Comparison of ENCODE assay signal across 28 cellular contexts in the genomic region with DNA sequence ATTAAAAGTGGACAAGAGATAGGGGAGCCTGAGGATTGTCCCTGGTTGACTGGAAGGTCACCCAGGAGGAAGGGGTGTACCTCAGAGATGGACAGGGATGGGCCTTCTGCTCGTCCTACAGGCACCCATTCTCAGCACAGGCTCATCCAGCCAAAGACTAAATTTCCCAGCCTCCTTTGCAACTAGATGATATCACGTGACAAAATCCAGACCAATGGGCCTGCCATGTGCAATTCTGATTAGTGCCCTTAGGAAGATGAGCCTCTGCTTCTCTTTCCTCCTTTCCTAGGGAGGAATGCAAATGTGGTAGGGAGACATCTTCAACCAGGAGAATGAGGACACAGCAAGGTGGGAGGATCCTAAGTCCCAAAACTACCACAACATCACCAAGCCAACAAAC.
"Had no signal": no experiment of that assay in that cellular context is flagged by ENCODE, and none has a peak within 500 bp of the region (broad histone marks: within the 10 kb centered on the region; RNA-seq: fewer than 3 reads in every experiment).

No MANE protein-coding gene starts in this region.

- DNase-seq: activated B cell treated with CpG ODN at 0.5 μM for 24 hours; activated CD4-positive, alpha-beta T cell treated with anti-CD3 and anti-CD28 coated beads for 48 hours; activated CD4-positive, alpha-beta T cell treated with anti-CD3 and anti-CD28 coated beads, Interleukin-2, amount 50 U/mL, for 1 hour; activated CD4-positive, alpha-beta T cell treated with anti-CD3 and anti-CD28 coated beads, Interleukin-2, amount 50 U/mL, for 48 hours; activated CD8-positive, alpha-beta memory T cell treated with anti-CD3 and anti-CD28 coated beads for 24 hours; activated CD8-positive, alpha-beta T cell treated with anti-CD3 and anti-CD28 coated beads for 36 hours; activated effector memory CD4-positive, alpha-beta T cell treated with Interleukin-2 at 50 U/mL for 16 hours; activated gamma-delta T cell treated with Interleukin-2 at 50 U/mL for 16 hours; activated naive CD4-positive, alpha-beta T cell treated with anti-CD3 and anti-CD28 coated beads, Interleukin-2, amount 50 U/mL, for 16 hours; activated naive CD4-positive, alpha-beta T cell treated with Interleukin-2 at 50 U/mL for 16 hours; activated T-cell treated with anti-CD3 and anti-CD28 coated beads, Interleukin-2, amount 50 U/mL, for 4 hours; amniotic stem cell; anterior cingulate cortex; brain microvascular endothelial cell; cortex of kidney; dermis blood vessel endothelial cell; effector CD4-positive, alpha-beta T cell; effector memory CD8-positive, alpha-beta T cell; erythroblast; foreskin melanocyte; heart right ventricle; T-helper 17 cell; T1000; WERI-Rb-1 had no signal

- ATAC-seq: activated CD4-positive, CD25-positive, alpha-beta regulatory T cell treated with anti-CD3 and anti-CD28 coated beads, Interleukin-2, amount 50 U/mL, for 24 hours; activated CD8-positive, alpha-beta T cell treated with anti-CD3 and anti-CD28 coated beads for 36 hours; activated T-cell treated with anti-CD3 and anti-CD28 coated beads, Interleukin-2, amount 50 U/mL, for 4 hours; activated T-helper 17 cell treated with anti-CD3 and anti-CD28 coated beads, Interleukin-2, amount 50 U/mL, for 72 hours; effector memory CD8-positive, alpha-beta T cell; gastroesophageal sphincter; heart right ventricle; T-helper 17 cell had no signal

- H3K9me3 ChIP-seq: esophagus muscularis mucosa, gastroesophageal sphincter had no signal

- H3K4me1 ChIP-seq: esophagus muscularis mucosa, gastroesophageal sphincter had no signal

- H3K27me3 ChIP-seq: brain microvascular endothelial cell, esophagus muscularis mucosa, gastroesophageal sphincter, heart right ventricle had no signal

- H3K4me3 ChIP-seq: esophagus muscularis mucosa, gastroesophageal sphincter, heart right ventricle had no signal

- H3K36me3 ChIP-seq: brain microvascular endothelial cell, esophagus muscularis mucosa, gastroesophageal sphincter, heart right ventricle, WERI-Rb-1 had no signal

- H3K27ac ChIP-seq: brain microvascular endothelial cell, esophagus muscularis mucosa, gastroesophageal sphincter, heart right ventricle, WERI-Rb-1 had no signal
